Comparison of ENCODE assay signal across 9 cellular contexts in genomic region chr14:22112004-22112403, GRCh38.
DNase-seq lines count a peak whose midpoint lies in the region; ATAC-seq and TF ChIP-seq lines count a peak whose summit lies in the region.
"Had no signal": no experiment of that assay in that cellular context is flagged by ENCODE, and none has a peak within 500 bp of the region (broad histone marks: within the 10 kb centered on the region; RNA-seq: fewer than 3 reads in every experiment).

No MANE protein-coding gene starts in this region.

- TF ChIP-seq CTCF in dorsolateral prefrontal cortex (IDR thresholded peaks at IDR 0.05 in 54 of 56, conservative IDR thresholded peaks at IDR 0.05 in 2 of 56; ENCODE audit: low read depth in 1 of 56, partially characterized antibody in 56 of 56): peak in 47 of 56 donors; percentile 14 to 56 (median 35)

- H3K4me3 ChIP-seq in dorsolateral prefrontal cortex (no peak overlapping the region), aorta (ENCODE audit: low read length in 2 of 2) (no peak overlapping the region)

- 66 to 73% methylated on average over 3 of the region's 3 CpGs for WGBS in aorta, 2 donors

- H3K27ac Mint-ChIP-seq in T-helper 2 cell treated with Interferon-gamma antibody and Interleukin-4, amounts not matched to agents 5 μg/mL and 100 μg/mL, for 36 hours: peak overlapping the region; percentile 76

- intact Hi-C loops in dorsolateral prefrontal cortex (cut with DNase I): no loop called here
- intact Hi-C loops in aorta (cut with DNase I): no loop called here

- no peaks in the 10 kb centered on the region for H3K36me3 ChIP-seq in aorta (ENCODE audit: control insufficient read depth in 1 of 2, insufficient read depth in 2 of 2, low read length in 1 of 2)

- H3K9me3 Mint-ChIP-seq in T-helper 2 cell treated with Interferon-gamma antibody and Interleukin-4, amounts not matched to agents 5 μg/mL and 100 μg/mL, for 36 hours: no peaks in the 10 kb centered on the region

- H3K27me3 ChIP-seq in dorsolateral prefrontal cortex (peaks cover 0 to 15% (median 0%) of the 10 kb centered on the region in 45 donors), aorta (ENCODE audit: control insufficient read depth in 1 of 2, insufficient read depth in 2 of 2, low read length in 1 of 2) (peaks cover 0 to 2% of the 10 kb centered on the region in 2 donors)

- H3K36me3 Mint-ChIP-seq in T-helper 2 cell treated with Interferon-gamma antibody and Interleukin-4, amounts not matched to agents 5 μg/mL and 100 μg/mL, for 36 hours (ENCODE audit: low read depth): no peaks in the 10 kb centered on the region

- H3K27ac ChIP-seq in dorsolateral prefrontal cortex (no peak overlapping the region), aorta (ENCODE audit: low read depth in 1 of 2, low read length in 2 of 2) (no peak overlapping the region)

- no peaks in the 10 kb centered on the region for H3K27me3 Mint-ChIP-seq in T-helper 2 cell treated with Interferon-gamma antibody and Interleukin-4, amounts not matched to agents 5 μg/mL and 100 μg/mL, for 36 hours (ENCODE audit: low read depth)

- H3K9me3 ChIP-seq in aorta (ENCODE audit: control insufficient read depth, low read length): no peaks in the 10 kb centered on the region

- ATAC-seq in aorta (ENCODE audit: low FRiP score) (no peak), HG03469 (IDR thresholded peaks at IDR 0.05; ENCODE audit: unreplicated experiment) (no peak)
- ATAC-seq: right cardiac atrium had no signal

- peak; percentile 9 to 10 for DNase-seq in NCI-H446 (lab: John Stamatoyannopoulos, UW)
- no peak for DNase-seq in NCI-H446 treated with DMSO at 0.1 percent for 48 hours (lab: John Stamatoyannopoulos, UW)
- DNase-seq in T-helper 2 cell treated with Interferon-gamma antibody and Interleukin-4, amounts not matched to agents 5 μg/mL and 100 μg/mL, for 36 hours (ENCODE audit: low spot score): no peak
- no peak for DNase-seq in dorsolateral prefrontal cortex
- peak; percentile 28 to 46 for DNase-seq in stimulated activated CD4-positive, alpha-beta T cell treated with anti-CD3 and anti-CD28 coated beads, Interleukin-2, amount 100 ng/mL, for 48 hours
- DNase-seq in aorta: no peak
- no peak for DNase-seq in occipital lobe (lab: John Stamatoyannopoulos, UW)

- peaks cover 19% of the 10 kb centered on the region for H3K4me1 Mint-ChIP-seq in T-helper 2 cell treated with Interferon-gamma antibody and Interleukin-4, amounts not matched to agents 5 μg/mL and 100 μg/mL, for 36 hours (ENCODE audit: low read depth)

- no peaks in the 10 kb centered on the region for H3K4me1 ChIP-seq in aorta (ENCODE audit: control insufficient read depth in 1 of 2, insufficient read depth in 2 of 2, low read length in 2 of 2)

- H3K4me3 Mint-ChIP-seq in T-helper 2 cell treated with Interferon-gamma antibody and Interleukin-4, amounts not matched to agents 5 μg/mL and 100 μg/mL, for 36 hours: peak overlapping the region; percentile 74

Comparison
In these comparisons a context has a peak if more than half of its experiments do, and no peak if none do; other contexts are left out.
1. DNase-seq: peak in NCI-H446 (2 of 2) and stimulated activated CD4-positive, alpha-beta T cell treated with anti-CD3 and anti-CD28 coated beads, Interleukin-2, amount 100 ng/mL, for 48 hours (2 of 2); none in NCI-H446 treated with DMSO at 0.1 percent for 48 hours (single experiment), T-helper 2 cell treated with Interferon-gamma antibody and Interleukin-4, amounts not matched to agents 5 μg/mL and 100 μg/mL, for 36 hours (single experiment), dorsolateral prefrontal cortex (0 of 10), aorta (0 of 2) and occipital lobe (single experiment).